ENCODE assay signal across 2 cellular contexts in the genomic region with DNA sequence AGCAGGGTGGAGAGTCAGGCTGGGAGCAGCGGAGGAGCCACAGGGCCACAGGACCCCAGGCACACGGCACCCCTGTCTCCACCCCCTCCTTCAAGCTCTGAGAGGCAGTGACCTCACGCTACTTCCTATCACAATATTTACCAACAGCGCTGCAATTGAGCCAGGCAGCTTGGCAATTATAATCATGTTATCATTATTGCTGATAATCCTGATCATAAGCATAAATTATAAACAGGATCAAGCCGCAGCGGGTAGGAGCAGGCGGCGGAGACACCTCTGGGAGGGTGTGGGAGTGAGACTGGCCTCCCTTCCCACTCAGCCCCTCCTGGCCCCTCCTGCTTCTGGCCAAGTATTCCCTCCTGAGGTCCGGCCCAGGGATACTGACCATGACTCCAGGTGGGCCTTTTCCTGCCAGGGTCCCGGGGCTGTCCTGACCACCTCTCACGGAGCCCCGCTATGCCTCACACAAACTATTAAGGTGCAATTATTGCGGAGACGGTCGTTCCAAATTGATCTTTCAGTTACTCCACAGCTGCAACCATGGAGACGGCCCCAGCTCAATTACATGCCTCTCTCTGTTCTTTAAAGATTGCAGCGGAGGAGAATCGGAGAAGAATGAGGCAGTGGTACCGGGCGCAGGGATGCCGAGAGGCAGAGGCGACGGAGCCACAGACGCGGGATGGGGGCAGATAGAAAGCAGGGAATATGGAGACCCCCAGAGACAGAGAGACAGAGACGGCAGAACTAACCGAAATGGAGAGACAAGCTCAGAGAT.
TF ChIP-seq lines count a peak whose summit lies in the region.

No MANE protein-coding gene starts in this region.

TF ChIP-seq in IMR-90, 13 proteins besides CTCF, POLR2A, EP300 and RAD21:
- TF ChIP-seq CHD1 (IDR thresholded peaks at IDR 0.05; ENCODE audit: low read depth, low read length) (no peak), NFE2L2 (IDR thresholded peaks at IDR 0.05; ENCODE audit: low read depth, low read length) (no peak), MXI1 (IDR thresholded peaks at IDR 0.05; ENCODE audit: borderline replicate concordance, low read depth, low read length) (no peak), MAFK (IDR thresholded peaks at IDR 0.05; ENCODE audit: low read depth, low read length) (no peak), BHLHE40 (IDR thresholded peaks at IDR 0.05; ENCODE audit: low read depth, low read length) (no peak), RFX5 (IDR thresholded peaks at IDR 0.05; ENCODE audit: low read depth, low read length) (no peak), CEBPB (IDR thresholded peaks at IDR 0.05; ENCODE audit: low read depth, low read length) (no peak), USF2 (IDR thresholded peaks at IDR 0.05; ENCODE audit: low read depth, low read length) (no peak), RCOR1 (IDR thresholded peaks at IDR 0.05; ENCODE audit: insufficient replicate concordance, low read length) (no peak), MAZ (IDR thresholded peaks at IDR 0.05; ENCODE audit: borderline replicate concordance, low read depth, low read length) (no peak), SMC3 (IDR thresholded peaks at IDR 0.05; ENCODE audit: low read depth, low read length) (no peak)
- TF ChIP-seq, protein P1, sequence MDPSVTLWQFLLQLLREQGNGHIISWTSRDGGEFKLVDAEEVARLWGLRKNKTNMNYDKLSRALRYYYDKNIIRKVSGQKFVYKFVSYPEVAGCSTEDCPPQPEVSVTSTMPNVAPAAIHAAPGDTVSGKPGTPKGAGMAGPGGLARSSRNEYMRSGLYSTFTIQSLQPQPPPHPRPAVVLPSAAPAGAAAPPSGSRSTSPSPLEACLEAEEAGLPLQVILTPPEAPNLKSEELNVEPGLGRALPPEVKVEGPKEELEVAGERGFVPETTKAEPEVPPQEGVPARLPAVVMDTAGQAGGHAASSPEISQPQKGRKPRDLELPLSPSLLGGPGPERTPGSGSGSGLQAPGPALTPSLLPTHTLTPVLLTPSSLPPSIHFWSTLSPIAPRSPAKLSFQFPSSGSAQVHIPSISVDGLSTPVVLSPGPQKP (IDR thresholded peaks at IDR 0.05; ENCODE audit: borderline replicate concordance, low read depth, low read length) = no peak

TF ChIP-seq in H1, 55 proteins besides CTCF, POLR2A, EP300 and RAD21:
- TF ChIP-seq SUZ12 (IDR thresholded peaks at IDR 0.05; ENCODE audit: low read length) (no peak), SP4 (IDR thresholded peaks at IDR 0.05; ENCODE audit: low read length) (no peak), HDAC2 (IDR thresholded peaks at IDR 0.05; ENCODE audit: borderline replicate concordance in 1 of 2, low read depth in 2 of 2, low read length in 2 of 2) (no peak), ZNF274 (IDR thresholded peaks at IDR 0.05; ENCODE audit: borderline replicate concordance, extremely low read depth, low read length) (no peak), ATF3 (IDR thresholded peaks at IDR 0.05; ENCODE audit: insufficient read depth, low read depth, low read length) (no peak), SIRT6 (IDR thresholded peaks at IDR 0.05; ENCODE audit: low read length) (no peak), MAX (IDR thresholded peaks at IDR 0.05) (no peak), RNF2 (IDR thresholded peaks at IDR 0.05; ENCODE audit: borderline replicate concordance, low read depth, low read length, missing control alignments, poor library complexity, severe bottlenecking) (no peak), BACH1 (IDR thresholded peaks at IDR 0.05; ENCODE audit: low read length) (no peak), CREB1 (IDR thresholded peaks at IDR 0.05) (no peak)
